ENCODE assay signal across 6 cellular contexts in the genomic region with DNA sequence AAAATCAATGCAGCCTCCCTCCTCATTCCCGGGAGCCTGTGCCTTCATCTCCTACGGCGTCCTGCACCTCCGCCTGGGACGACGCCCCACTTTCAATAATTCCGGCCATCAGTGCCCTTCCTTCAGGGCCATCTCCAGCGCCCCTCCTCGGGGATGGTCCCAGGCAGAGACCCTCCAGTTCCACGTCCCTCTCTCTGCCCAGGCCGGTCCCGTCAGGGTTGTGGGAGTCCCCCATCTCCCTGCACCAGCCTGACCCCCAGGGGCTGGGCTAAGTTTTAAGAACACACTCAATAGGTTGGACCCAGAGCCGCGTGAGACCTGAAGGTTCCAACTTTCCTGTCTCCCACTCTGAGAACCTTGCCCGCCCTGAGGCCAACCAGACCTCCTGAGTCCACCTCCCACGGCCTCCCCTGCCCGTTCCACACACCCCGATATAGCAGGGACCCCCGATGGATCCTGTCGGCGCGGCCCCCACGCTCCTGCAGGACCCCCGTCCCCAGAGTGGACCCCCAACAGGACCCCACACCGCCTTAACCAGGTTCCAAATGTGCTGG. TPM values are rescaled to one million over a fixed set of nuclear protein-coding genes. Genes with fewer than 3 reads are reported as not detected.
DNase-seq lines count a peak whose midpoint lies in the region; ATAC-seq and TF ChIP-seq lines count a peak whose summit lies in the region.

No MANE protein-coding gene starts in this region.

- H4K20me1 ChIP-seq in fibroblast of lung (ENCODE audit: control insufficient read depth, extremely low read depth, insufficient read depth, low read length) = no peaks in the 10 kb centered on the region

- peak overlapping the region; percentile 62 for H3K9ac ChIP-seq in fibroblast of lung (ENCODE audit: insufficient read depth, low read length)

- peak; percentile 58 for DNase-seq in NCI-H82 (lab: John Stamatoyannopoulos, UW)
- DNase-seq in NCI-H82 treated with DMSO at 0.1 percent for 48 hours (lab: John Stamatoyannopoulos, UW; ENCODE audit: unreplicated experiment) = no peak
- no peak for DNase-seq in fibroblast of lung (ENCODE audit: low read depth in 2 of 2)
- DNase-seq in spleen = peak; percentile 84
- DNase-seq in middle frontal gyrus (ENCODE audit: extremely low spot score, low spot score) = no peak

- H3K4me2 ChIP-seq in fibroblast of lung (ENCODE audit: extremely low read depth, insufficient read depth, low read length) = peak overlapping the region; percentile 95

- no peak for ATAC-seq in HG02973 (IDR thresholded peaks at IDR 0.05; ENCODE audit: unreplicated experiment)

- H3K4me3 ChIP-seq in fibroblast of lung (replicated peaks in 1 of 4; ENCODE audit: control extremely low read depth in 1 of 4, insufficient read depth in 1 of 4, low read depth in 3 of 4, low read length in 4 of 4) = peak overlapping the region; percentile 54 to 89 (median 60)
- peak overlapping the region; percentile 50 to 77 (median 64) for H3K4me3 ChIP-seq in spleen

- no peak for TF ChIP-seq CTCF in fibroblast of lung (conservative IDR thresholded peaks at IDR 0.05 in 1 of 2, IDR thresholded peaks at IDR 0.05 in 1 of 2; ENCODE audit: low read depth in 1 of 2, low read length in 2 of 2)
- no peak for TF ChIP-seq CTCF in spleen (IDR thresholded peaks at IDR 0.05 in 8 of 11, conservative IDR thresholded peaks at IDR 0.05 in 3 of 11)

- intact Hi-C loops in spleen (cut with DNase I; ENCODE audit: low total_unique reads) = loop anchor here (5.0 kb wide), 1 partner anchor 75 kb away; a partner anchor contains a TSS

- H2AFZ ChIP-seq in fibroblast of lung (ENCODE audit: low read length) = peak overlapping the region; percentile 80

- no peaks in the 10 kb centered on the region for H3K36me3 ChIP-seq in fibroblast of lung (ENCODE audit: control insufficient read depth, insufficient read depth, low read length)
- peaks cover 0 to 4% (median 0%) of the 10 kb centered on the region in 6 donors for H3K36me3 ChIP-seq in spleen

- peak overlapping the region; percentile 65 for H3K27ac ChIP-seq in fibroblast of lung (ENCODE audit: insufficient read depth, low read length)
- H3K27ac ChIP-seq in spleen = peak overlapping the region in 6 of 8 donors; percentile 52 to 85 (median 78)

- no peak for TF ChIP-seq POLR2A in spleen (IDR thresholded peaks at IDR 0.05)

- H3K9me3 ChIP-seq in fibroblast of lung (ENCODE audit: control insufficient read depth, insufficient read depth, low read depth, low read length) (no peaks in the 10 kb centered on the region), spleen (peaks cover 0 to 3% (median under 1%) of the 10 kb centered on the region in 8 donors)

- H3K27me3 ChIP-seq in fibroblast of lung (ENCODE audit: control insufficient read depth, insufficient read depth, low read length) (no peaks in the 10 kb centered on the region), spleen (replicated peaks in 1 of 7) (no peaks in the 10 kb centered on the region)

- 22 to 33% (median 28%) methylated on average over 25 of the region's 25 CpGs for WGBS in spleen, 5 donors

- peaks cover 2% of the 10 kb centered on the region for H3K4me1 ChIP-seq in fibroblast of lung (ENCODE audit: control insufficient read depth, extremely low read depth, insufficient read depth, low read length)
- peaks cover 0 to 40% (median 22%) of the 10 kb centered on the region in 6 donors for H3K4me1 ChIP-seq in spleen

- H3K79me2 ChIP-seq in fibroblast of lung (ENCODE audit: control insufficient read depth, insufficient read depth, low read length) = no peaks in the 10 kb centered on the region

RNA-seq across cellular contexts. Expression of a gene that starts 0.6 kb away (rescaled TPM):
- total RNA-seq in fibroblast of lung (21.1 and 23.8 TPM in 2 replicates), spleen (10 to 100 TPM; 15.1 to 21.9 (median 18.4) TPM)
- polyA plus RNA-seq in fibroblast of lung (9.4 and 11.8 TPM in 2 replicates), spleen (10 to 100 TPM; 17.0 to 31.7 (median 26.2) TPM)
- 15.4 and 17.3 TPM in 2 replicates for polyA plus RNA-seq in fibroblast of lung (2012)
- 56.0 and 84.3 TPM in 2 replicates for polyA minus RNA-seq in fibroblast of lung (ENCODE audit: low replicate concordance)

RNA-seq across cellular contexts. Expression of a gene that starts 32.4 kb away (rescaled TPM):
- under 0.01 and 0.33 TPM in 2 replicates for total RNA-seq in fibroblast of lung
- 0.19 and 0.35 TPM in 2 replicates for polyA plus RNA-seq in fibroblast of lung
- 0.19 and 0.27 TPM in 2 replicates for polyA plus RNA-seq in fibroblast of lung (2012)
- not detected in 2 replicates for polyA minus RNA-seq in fibroblast of lung (ENCODE audit: low replicate concordance)
- total RNA-seq in spleen = 1 to 10 TPM; 2.6 to 7.8 (median 3.6) TPM
- 10 to 100 TPM in 1 of 3 donors, 1 to 10 TPM in 2; 2.2 to 15.5 (median 2.7) TPM for polyA plus RNA-seq in spleen

RNA-seq across cellular contexts. Expression of a gene that starts 54.3 kb away (rescaled TPM):
- 8.7 and 13.9 TPM in 2 replicates for total RNA-seq in fibroblast of lung
- 10.7 and 16.8 TPM in 2 replicates for polyA plus RNA-seq in fibroblast of lung
- polyA plus RNA-seq in fibroblast of lung (2012) = 16.0 and 24.7 TPM in 2 replicates
- 24.3 and 25.2 TPM in 2 replicates for polyA minus RNA-seq in fibroblast of lung (ENCODE audit: low replicate concordance)
- total RNA-seq in spleen = 10 to 100 TPM; 14.0 to 52.1 (median 26.0) TPM
- 10 to 100 TPM; 20.5 to 38.8 (median 26.5) TPM for polyA plus RNA-seq in spleen

RNA-seq across cellular contexts. Expression of a gene that starts 54.4 kb away (rescaled TPM):
- 60.1 and 65.2 TPM in 2 replicates for total RNA-seq in fibroblast of lung
- 31.9 and 45.3 TPM in 2 replicates for polyA plus RNA-seq in fibroblast of lung
- polyA plus RNA-seq in fibroblast of lung (2012) = 91.4 and 116 TPM in 2 replicates
- 75.4 and 115 TPM in 2 replicates for polyA minus RNA-seq in fibroblast of lung (ENCODE audit: low replicate concordance)
- 10 to 100 TPM; 47.4 to 78.4 (median 72.6) TPM for total RNA-seq in spleen
- 100 to 1,000 TPM; 122 to 139 (median 131) TPM for polyA plus RNA-seq in spleen

Comparison
In these comparisons a context has a peak if more than half of its experiments do, and no peak if none do; other contexts are left out.
1. DNase-seq: peak in NCI-H82 (single experiment) and spleen (single experiment); none in NCI-H82 treated with DMSO at 0.1 percent for 48 hours (single experiment), fibroblast of lung (0 of 2) and middle frontal gyrus (single experiment).